In the genomic region with DNA sequence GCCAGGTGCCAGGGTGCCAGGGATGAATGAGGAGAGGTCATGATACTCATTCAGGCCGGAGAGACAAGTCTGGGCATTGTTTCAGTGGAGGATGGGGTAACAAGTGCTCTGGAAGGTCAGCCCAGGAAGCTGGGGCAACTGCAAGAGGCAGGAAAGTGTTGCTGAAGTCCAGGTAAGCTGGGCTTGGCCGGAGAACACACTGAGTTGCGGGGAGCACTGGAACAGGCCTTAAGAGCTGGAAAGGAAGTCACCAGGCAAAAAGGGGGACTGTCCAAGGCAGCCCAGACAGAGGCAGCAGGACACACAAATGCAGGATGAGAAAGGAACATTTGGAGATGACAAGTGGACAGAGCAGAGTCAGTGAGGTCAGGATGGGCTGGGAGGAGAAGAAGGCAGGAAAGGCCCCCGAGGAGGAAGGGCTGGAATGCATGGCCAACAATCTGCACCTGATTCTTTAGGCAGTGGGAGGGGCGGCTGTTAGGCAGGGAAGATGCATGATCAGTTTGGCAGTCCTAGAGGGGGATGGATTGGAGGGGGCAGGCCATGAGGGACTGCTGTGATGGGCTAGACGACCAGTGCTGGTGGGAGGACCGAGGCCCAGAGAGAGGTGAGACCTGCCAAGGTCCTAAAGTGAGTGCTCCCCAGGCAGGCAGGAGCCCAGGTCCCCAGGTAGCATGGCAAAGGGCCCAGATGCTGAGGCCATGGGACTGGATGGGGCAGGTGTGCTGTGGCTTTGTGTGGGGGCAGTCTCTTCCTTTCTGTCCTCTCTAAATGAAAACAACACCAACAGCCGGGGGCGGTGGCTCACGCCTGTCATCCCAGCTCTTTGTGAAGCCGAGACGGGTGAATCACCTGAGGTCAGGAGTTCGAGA, we compare ENCODE assay signal across 15 cellular contexts. TPM values are rescaled to one million over a fixed set of nuclear protein-coding genes. Genes with fewer than 3 reads are reported as not detected.
"Had no signal": no experiment of that assay in that cellular context is flagged by ENCODE, and none has a peak within 500 bp of the region (broad histone marks: within the 10 kb centered on the region; RNA-seq: fewer than 3 reads in every experiment).

No MANE protein-coding gene starts in this region.

- H3K36me3 Mint-ChIP-seq: activated naive CD8-positive, alpha-beta T cell treated with anti-CD3 and anti-CD28 coated beads, Interleukin-2, amount 10 ng/mL, durations not matched to agents 7 days and 5 days had no signal

- H3K36me3 ChIP-seq: cardiac muscle cell, tibial nerve had no signal

- H3K27me3 ChIP-seq: cardiac muscle cell had no signal

- H3K4me3 Mint-ChIP-seq: activated B cell treated with CpG ODN at 0.5 μM for 24 hours; activated naive CD8-positive, alpha-beta T cell treated with anti-CD3 and anti-CD28 coated beads, Interleukin-2, amount 10 ng/mL, durations not matched to agents 7 days and 5 days; activated T-cell treated with anti-CD3 and anti-CD28 coated beads, Interleukin-2, amount 50 U/mL, for 24 hours; dendritic cell treated with granulocyte-macrophage colony-stimulating factor and Interleukin-4, amounts not matched to agents 40 ng/mL and 50 ng/mL, for 4 days; nephron progenitor cell had no signal

- H3K9me3 Mint-ChIP-seq: activated B cell treated with CpG ODN at 0.5 μM for 24 hours; activated naive CD8-positive, alpha-beta T cell treated with anti-CD3 and anti-CD28 coated beads, Interleukin-2, amount 10 ng/mL, durations not matched to agents 7 days and 5 days; activated T-cell treated with anti-CD3 and anti-CD28 coated beads, Interleukin-2, amount 50 U/mL, for 24 hours; activated T-helper 2 cell treated with anti-CD3 and anti-CD28 coated beads, Interferon-gamma antibody, Interleukin-2, Interleukin-4, amounts not matched to agents 10 μg/mL and 5 μg/mL and 100 μg/mL, durations not matched to agents 14 hours and 24 hours and 36 hours; dendritic cell treated with granulocyte-macrophage colony-stimulating factor and Interleukin-4, amounts not matched to agents 40 ng/mL and 50 ng/mL, for 4 days; nephron progenitor cell had no signal

- DNase-seq: activated B cell treated with CpG ODN at 0.5 μM for 24 hours; activated naive CD4-positive, alpha-beta T cell treated with Interleukin-2 at 50 U/mL for 16 hours; activated naive CD8-positive, alpha-beta T cell treated with anti-CD3 and anti-CD28 coated beads, Interleukin-2, amount 10 ng/mL, durations not matched to agents 7 days and 5 days; activated T-cell treated with anti-CD3 and anti-CD28 coated beads, Interleukin-2, amount 50 U/mL, for 24 hours; effector CD8-positive, alpha-beta T cell; nephron progenitor cell; occipital lobe; retina; stimulated activated CD4-positive, alpha-beta T cell treated with anti-CD3 and anti-CD28 coated beads, Interleukin-12 subunit alpha, Interleukin-12 subunit beta, amount 100 ng/mL, for 4 hours; stimulated activated CD4-positive, alpha-beta T cell treated with anti-CD3 and anti-CD28 coated beads, Interleukin-1b, Interleukin-23, amount 100 ng/mL, for 48 hours; stimulated activated naive CD8-positive, alpha-beta T cell treated with anti-CD3 and anti-CD28 coated beads, Interleukin-15, Interleukin-2, amounts not matched to agents 100 U/mL and 50 U/mL, for 24 hours had no signal

- H3K27ac ChIP-seq: cardiac muscle cell, tibial nerve had no signal

- H3K9me3 ChIP-seq: tibial nerve had no signal

- H3K27ac Mint-ChIP-seq: activated B cell treated with CpG ODN at 0.5 μM for 24 hours; activated naive CD8-positive, alpha-beta T cell treated with anti-CD3 and anti-CD28 coated beads, Interleukin-2, amount 10 ng/mL, durations not matched to agents 7 days and 5 days; activated T-cell treated with anti-CD3 and anti-CD28 coated beads, Interleukin-2, amount 50 U/mL, for 24 hours; activated T-helper 2 cell treated with anti-CD3 and anti-CD28 coated beads, Interferon-gamma antibody, Interleukin-2, Interleukin-4, amounts not matched to agents 10 μg/mL and 5 μg/mL and 100 μg/mL, durations not matched to agents 14 hours and 24 hours and 36 hours; dendritic cell treated with granulocyte-macrophage colony-stimulating factor and Interleukin-4, amounts not matched to agents 40 ng/mL and 50 ng/mL, for 4 days; nephron progenitor cell had no signal

- ATAC-seq: stimulated activated naive CD8-positive, alpha-beta T cell treated with anti-CD3 and anti-CD28 coated beads, Interleukin-15, Interleukin-2, amounts not matched to agents 100 U/mL and 50 U/mL, for 24 hours had no signal

- H3K4me3 ChIP-seq: cardiac muscle cell, tibial nerve had no signal

RNA-seq across cellular contexts. Expression of a gene that starts 17.2 kb away (rescaled TPM):
- total RNA-seq: activated B cell treated with CpG ODN at 0.5 μM for 24 hours; activated T-helper 2 cell treated with anti-CD3 and anti-CD28 coated beads, Interferon-gamma antibody, Interleukin-2, Interleukin-4, amounts not matched to agents 10 μg/mL and 5 μg/mL and 100 μg/mL, durations not matched to agents 14 hours and 24 hours and 36 hours had no signal

RNA-seq across cellular contexts. Expression of a gene that starts 56.4 kb away (rescaled TPM):
- total RNA-seq: activated B cell treated with CpG ODN at 0.5 μM for 24 hours; activated T-helper 2 cell treated with anti-CD3 and anti-CD28 coated beads, Interferon-gamma antibody, Interleukin-2, Interleukin-4, amounts not matched to agents 10 μg/mL and 5 μg/mL and 100 μg/mL, durations not matched to agents 14 hours and 24 hours and 36 hours had no signal
